In genomic region chr6:134454794-134455193, GRCh38 we compare ENCODE assay signal across 21 cellular contexts.
DNase-seq lines count a peak whose midpoint lies in the region; ATAC-seq and TF ChIP-seq lines count a peak whose summit lies in the region.
"Had no signal": no experiment of that assay in that cellular context is flagged by ENCODE, and none has a peak within 500 bp of the region (broad histone marks: within the 10 kb centered on the region; RNA-seq: fewer than 3 reads in every experiment).

No MANE protein-coding gene starts in this region.

- H3K36me3 ChIP-seq in mammary epithelial cell (ENCODE audit: insufficient read depth, low read length) (no peaks in the 10 kb centered on the region), breast epithelium (no peaks in the 10 kb centered on the region), parathyroid adenoma (ENCODE audit: control insufficient read depth, insufficient read depth, low read length) (no peaks in the 10 kb centered on the region)
- H3K36me3 ChIP-seq: BLaER1 had no signal

- in situ Hi-C loops in mammary epithelial cell (cut with MboI; ENCODE audit: low sequenced_read_pairs in 2 of 2): no loop called here

- ATAC-seq in HG03139 (IDR thresholded peaks at IDR 0.05; ENCODE audit: unreplicated experiment): no peak
- ATAC-seq in effector memory CD8-positive, alpha-beta T cell (replicated peaks): no peak
- ATAC-seq: CD8-positive, alpha-beta T cell; GM12878; PC-3 had no signal

- DNase-seq in mammary epithelial cell (no peak), breast epithelium (ENCODE audit: low spot score in 2 of 2) (no peak), fibroblast of the aortic adventitia (ENCODE audit: low read depth) (peak; percentile 69)
- DNase-seq in activated naive CD4-positive, alpha-beta T cell treated with anti-CD3 and anti-CD28 coated beads, Interleukin-2, amount 10 ng/mL, durations not matched to agents 7 days and 5 days: no peak
- no peak for DNase-seq in effector memory CD8-positive, alpha-beta T cell
- DNase-seq in activated CD8-positive, alpha-beta memory T cell treated with anti-CD3 and anti-CD28 coated beads for 24 hours: no peak
- DNase-seq: CD8-positive, alpha-beta T cell; DND-41; GDM1; HCEC 1CT; KG1; NCI-H1436; NCI-H2029 treated with DMSO at 0.1 percent for 48 hours; NCI-H2171 treated with DMSO at 0.1 percent for 48 hours; PC-3 had no signal

- CTCF ChIA-PET in mammary epithelial cell (lab: Charles Lee; ENCODE audit: low non-redundant PET): no interaction called here
- CTCF ChIA-PET in activated naive CD4-positive, alpha-beta T cell treated with anti-CD3 and anti-CD28 coated beads, Interleukin-2, amount 10 ng/mL, durations not matched to agents 7 days and 5 days (lab: Charles Lee): interaction anchor here (0.7 kb wide), 1 partner anchor 614 kb away, joined by 3 read pairs; no protein-coding TSS in a partner anchor

- H3K27ac ChIP-seq in mammary epithelial cell (ENCODE audit: insufficient read depth, low read depth, low read length) (peak overlapping the region; percentile 41), breast epithelium (no peak overlapping the region), parathyroid adenoma (peak overlapping the region; percentile 36)
- H3K27ac ChIP-seq: 22Rv1, BLaER1, RWPE1 had no signal

- H3K79me2 ChIP-seq in mammary epithelial cell (ENCODE audit: insufficient read depth, low read length) (no peaks in the 10 kb centered on the region), parathyroid adenoma (no peaks in the 10 kb centered on the region)

- TF ChIP-seq CTCF in mammary epithelial cell (conservative IDR thresholded peaks at IDR 0.05 in 1 of 2, IDR thresholded peaks at IDR 0.05 in 1 of 2; ENCODE audit: extremely low read depth in 1 of 2, insufficient read depth in 1 of 2, low read depth in 1 of 2, low read length in 2 of 2): no peak
- TF ChIP-seq CTCF in breast epithelium (IDR thresholded peaks at IDR 0.05): no peak
- TF ChIP-seq CTCF in fibroblast of the aortic adventitia (IDR thresholded peaks at IDR 0.05; ENCODE audit: insufficient read depth, low read length): no peak
- no peak for TF ChIP-seq CTCF in parathyroid adenoma (IDR thresholded peaks at IDR 0.05)

- no peaks in the 10 kb centered on the region for H4K20me1 ChIP-seq in mammary epithelial cell (ENCODE audit: insufficient read depth, low read length)
- H4K20me1 ChIP-seq: BLaER1 had no signal

- H3K4me3 ChIP-seq in mammary epithelial cell (replicated peaks in 1 of 3; ENCODE audit: insufficient read depth in 1 of 3, low read depth in 2 of 3, low read length in 3 of 3) (no peak overlapping the region), breast epithelium (no peak overlapping the region), fibroblast of the aortic adventitia (ENCODE audit: low read depth, low read length) (no peak overlapping the region), parathyroid adenoma (ENCODE audit: low read depth, low read length) (no peak overlapping the region)
- H3K4me3 ChIP-seq: BLaER1, GM12878 had no signal

- H2AFZ ChIP-seq in mammary epithelial cell (ENCODE audit: low read depth, low read length) (no peak overlapping the region), parathyroid adenoma (no peak overlapping the region)

- 60% methylated on average over 2 of the region's 2 CpGs for WGBS in mammary epithelial cell (ENCODE audit: low coverage, missing lambda C conversion rate)

- H3K9ac ChIP-seq in mammary epithelial cell (ENCODE audit: insufficient read depth, low read length) (no peak overlapping the region), parathyroid adenoma (no peak overlapping the region)
- H3K9ac ChIP-seq: BLaER1 had no signal

- H3K27me3 ChIP-seq in mammary epithelial cell (ENCODE audit: insufficient read depth, low read length) (no peaks in the 10 kb centered on the region), breast epithelium (no peaks in the 10 kb centered on the region), parathyroid adenoma (ENCODE audit: control insufficient read depth, insufficient read depth, low read length) (no peaks in the 10 kb centered on the region)
- H3K27me3 ChIP-seq: BLaER1 had no signal

- H3K4me2 ChIP-seq in mammary epithelial cell (ENCODE audit: insufficient read depth, low read depth, low read length) (no peak overlapping the region), parathyroid adenoma (ENCODE audit: low read length) (no peak overlapping the region)
- H3K4me2 ChIP-seq: BLaER1 had no signal

- intact Hi-C loops in mammary epithelial cell (cut with micrococcal nuclease) (no loop called here), breast epithelium (cut with DNase I; ENCODE audit: low total_unique reads) (no loop called here)

- no peak for TF ChIP-seq POLR2A in breast epithelium (IDR thresholded peaks at IDR 0.05)

- peaks cover 7% of the 10 kb centered on the region for H3K4me1 Mint-ChIP-seq in activated naive CD4-positive, alpha-beta T cell treated with anti-CD3 and anti-CD28 coated beads, Interleukin-2, amount 10 ng/mL, durations not matched to agents 7 days and 5 days
- H3K4me1 Mint-ChIP-seq in effector memory CD8-positive, alpha-beta T cell (ENCODE audit: low read depth in 2 of 2): peaks cover 4 to 6% of the 10 kb centered on the region in 2 donors

- dilution Hi-C loops in mammary epithelial cell (cut with HindIII; ENCODE audit: low sequenced_read_pairs): no loop called here

- H3K27me3 Mint-ChIP-seq in activated naive CD4-positive, alpha-beta T cell treated with anti-CD3 and anti-CD28 coated beads, Interleukin-2, amount 10 ng/mL, durations not matched to agents 7 days and 5 days: no peaks in the 10 kb centered on the region
- peaks cover 0 to 2% of the 10 kb centered on the region in 2 donors for H3K27me3 Mint-ChIP-seq in effector memory CD8-positive, alpha-beta T cell

- H3K9me3 ChIP-seq in mammary epithelial cell (replicated peaks; ENCODE audit: insufficient read depth, low read length) (no peaks in the 10 kb centered on the region), breast epithelium (no peaks in the 10 kb centered on the region), parathyroid adenoma (ENCODE audit: control insufficient read depth, low read length) (no peaks in the 10 kb centered on the region)

- no peak overlapping the region for H3K27ac Mint-ChIP-seq in activated naive CD4-positive, alpha-beta T cell treated with anti-CD3 and anti-CD28 coated beads, Interleukin-2, amount 10 ng/mL, durations not matched to agents 7 days and 5 days
- H3K27ac Mint-ChIP-seq in effector memory CD8-positive, alpha-beta T cell: no peak overlapping the region
- H3K27ac Mint-ChIP-seq: CD8-positive, alpha-beta T cell had no signal

- no peaks in the 10 kb centered on the region for H3K9me3 Mint-ChIP-seq in activated naive CD4-positive, alpha-beta T cell treated with anti-CD3 and anti-CD28 coated beads, Interleukin-2, amount 10 ng/mL, durations not matched to agents 7 days and 5 days
- no peaks in the 10 kb centered on the region for H3K9me3 Mint-ChIP-seq in effector memory CD8-positive, alpha-beta T cell
- H3K9me3 Mint-ChIP-seq: CD8-positive, alpha-beta T cell had no signal

- no TSS peak for BruUV-seq in mammary epithelial cell (replicated peaks; lab: Mats Ljungman, UMichigan)

- no peak overlapping the region for H3K4me3 Mint-ChIP-seq in activated naive CD4-positive, alpha-beta T cell treated with anti-CD3 and anti-CD28 coated beads, Interleukin-2, amount 10 ng/mL, durations not matched to agents 7 days and 5 days
- no peak overlapping the region for H3K4me3 Mint-ChIP-seq in effector memory CD8-positive, alpha-beta T cell
- H3K4me3 Mint-ChIP-seq: CD8-positive, alpha-beta T cell had no signal

- H3K4me1 ChIP-seq in mammary epithelial cell (ENCODE audit: insufficient read depth, low read length): peaks cover 25% of the 10 kb centered on the region
- no peaks in the 10 kb centered on the region for H3K4me1 ChIP-seq in breast epithelium
- H3K4me1 ChIP-seq in parathyroid adenoma: peaks cover 22% of the 10 kb centered on the region
- H3K4me1 ChIP-seq: BLaER1 had no signal

- no peaks in the 10 kb centered on the region for H3K36me3 Mint-ChIP-seq in activated naive CD4-positive, alpha-beta T cell treated with anti-CD3 and anti-CD28 coated beads, Interleukin-2, amount 10 ng/mL, durations not matched to agents 7 days and 5 days
- peaks cover 3% of the 10 kb centered on the region for H3K36me3 Mint-ChIP-seq in effector memory CD8-positive, alpha-beta T cell (ENCODE audit: insufficient read depth)
- H3K36me3 Mint-ChIP-seq: CD8-positive, alpha-beta T cell had no signal

Comparison
In these comparisons a context has a peak if more than half of its experiments do, and no peak if none do; other contexts are left out.
1. H3K27ac ChIP-seq: peak in mammary epithelial cell (single experiment) and parathyroid adenoma (single experiment); none in breast epithelium (0 of 2).